ENCODE assay signal across 23 cellular contexts in genomic region chr11:110518809-110519514, GRCh38.
DNase-seq lines count a peak whose midpoint lies in the region; ATAC-seq and TF ChIP-seq lines count a peak whose summit lies in the region.
"Had no signal": no experiment of that assay in that cellular context is flagged by ENCODE, and none has a peak within 500 bp of the region (broad histone marks: within the 10 kb centered on the region; RNA-seq: fewer than 3 reads in every experiment).

No MANE protein-coding gene starts in this region.

- peaks cover 0 to 19% (median 4%) of the 10 kb centered on the region in 4 donors for H3K4me1 Mint-ChIP-seq in naive thymus-derived CD8-positive, alpha-beta T cell
- H3K4me1 Mint-ChIP-seq: endodermal cell had no signal

- H3K4me3 ChIP-seq in AG09309 (ENCODE audit: control insufficient read depth, low read depth, low read length): no peak overlapping the region
- no peak overlapping the region for H3K4me3 ChIP-seq in choroid plexus epithelial cell (ENCODE audit: low read depth, low read length)
- H3K4me3 ChIP-seq: cardiac muscle cell, GM23338, SJCRH30, skin epidermis, upper lobe of left lung had no signal

- no peak overlapping the region for H3K27ac Mint-ChIP-seq in naive thymus-derived CD8-positive, alpha-beta T cell
- H3K27ac Mint-ChIP-seq: activated CD8-positive, alpha-beta T cell treated with anti-CD3 and anti-CD28 coated beads, Interleukin-2, amount 10 ng/mL, durations not matched to agents 7 days and 5 days; endodermal cell; GM23338; memory B cell had no signal

- DNase-seq in AG09309 (ENCODE audit: low read depth) (peak; percentile 62), GM04504 (ENCODE audit: low read depth) (peak; percentile 48), choroid plexus epithelial cell (ENCODE audit: low read depth) (peak; percentile 70), myocyte (ENCODE audit: low read depth) (peak; percentile 12)
- DNase-seq in naive thymus-derived CD8-positive, alpha-beta T cell: no peak
- DNase-seq: activated CD4-positive, alpha-beta T cell treated with anti-CD3 and anti-CD28 coated beads for 1 hour; activated CD8-positive, alpha-beta T cell treated with anti-CD3 and anti-CD28 coated beads, Interleukin-2, amount 10 ng/mL, durations not matched to agents 7 days and 5 days; activated naive CD4-positive, alpha-beta T cell; activated T-cell treated with anti-CD3 and anti-CD28 coated beads, Interleukin-2, amount 50 U/mL, for 4 hours; amygdala; CD4-positive, CD25-positive, alpha-beta regulatory T cell; cortex of kidney; endodermal cell; NCI-H526 treated with DMSO at 0.1 percent for 48 hours; SJCRH30; upper lobe of left lung had no signal

- peaks cover 0 to 10% (median 2%) of the 10 kb centered on the region in 5 donors for H3K27me3 Mint-ChIP-seq in naive thymus-derived CD8-positive, alpha-beta T cell
- H3K27me3 Mint-ChIP-seq: CD4-positive, CD25-positive, alpha-beta regulatory T cell had no signal

- peaks cover 0 to 22% (median 7%) of the 10 kb centered on the region in 9 donors for H3K9me3 Mint-ChIP-seq in naive thymus-derived CD8-positive, alpha-beta T cell

- peaks cover 0 to 6% (median 0%) of the 10 kb centered on the region in 3 donors for H3K36me3 Mint-ChIP-seq in naive thymus-derived CD8-positive, alpha-beta T cell
- H3K36me3 Mint-ChIP-seq: CD4-positive, CD25-positive, alpha-beta regulatory T cell had no signal

- no peak for TF ChIP-seq CTCF in AG09309 (IDR thresholded peaks at IDR 0.05; ENCODE audit: control insufficient read depth, insufficient read depth, low read depth, low read length, missing control alignments)
- TF ChIP-seq CTCF in choroid plexus epithelial cell (conservative IDR thresholded peaks at IDR 0.05; ENCODE audit: low read depth, low read length): no peak

- POLR2A ChIA-PET in naive thymus-derived CD8-positive, alpha-beta T cell (lab: Charles Lee): no interaction called here

- no peak for ATAC-seq in HG02763 (IDR thresholded peaks at IDR 0.05; ENCODE audit: unreplicated experiment)
- ATAC-seq in HG03520 (IDR thresholded peaks at IDR 0.05; ENCODE audit: unreplicated experiment): no peak
- no peak for ATAC-seq in GM18858 (IDR thresholded peaks at IDR 0.05; ENCODE audit: unreplicated experiment)
- ATAC-seq in naive thymus-derived CD8-positive, alpha-beta T cell: no peak
- ATAC-seq: activated CD8-positive, alpha-beta T cell treated with anti-CD3 and anti-CD28 coated beads, Interleukin-2, amount 10 ng/mL, durations not matched to agents 7 days and 5 days; activated T-cell treated with anti-CD3 and anti-CD28 coated beads, Interleukin-2, amount 50 U/mL, for 4 hours; GM23338 had no signal

- H3K4me3 Mint-ChIP-seq in naive thymus-derived CD8-positive, alpha-beta T cell: no peak overlapping the region
- H3K4me3 Mint-ChIP-seq: activated CD8-positive, alpha-beta T cell treated with anti-CD3 and anti-CD28 coated beads, Interleukin-2, amount 10 ng/mL, durations not matched to agents 7 days and 5 days; activated T-cell treated with anti-CD3 and anti-CD28 coated beads, Interleukin-2, amount 50 U/mL, for 4 hours; endodermal cell; memory B cell had no signal

Comparison
In these comparisons a context has a peak if more than half of its experiments do, and no peak if none do; other contexts are left out.
1. DNase-seq: peak in AG09309 (single experiment), GM04504 (single experiment), choroid plexus epithelial cell (single experiment) and myocyte (single experiment); none in naive thymus-derived CD8-positive, alpha-beta T cell (0 of 10).